In the genomic region with DNA sequence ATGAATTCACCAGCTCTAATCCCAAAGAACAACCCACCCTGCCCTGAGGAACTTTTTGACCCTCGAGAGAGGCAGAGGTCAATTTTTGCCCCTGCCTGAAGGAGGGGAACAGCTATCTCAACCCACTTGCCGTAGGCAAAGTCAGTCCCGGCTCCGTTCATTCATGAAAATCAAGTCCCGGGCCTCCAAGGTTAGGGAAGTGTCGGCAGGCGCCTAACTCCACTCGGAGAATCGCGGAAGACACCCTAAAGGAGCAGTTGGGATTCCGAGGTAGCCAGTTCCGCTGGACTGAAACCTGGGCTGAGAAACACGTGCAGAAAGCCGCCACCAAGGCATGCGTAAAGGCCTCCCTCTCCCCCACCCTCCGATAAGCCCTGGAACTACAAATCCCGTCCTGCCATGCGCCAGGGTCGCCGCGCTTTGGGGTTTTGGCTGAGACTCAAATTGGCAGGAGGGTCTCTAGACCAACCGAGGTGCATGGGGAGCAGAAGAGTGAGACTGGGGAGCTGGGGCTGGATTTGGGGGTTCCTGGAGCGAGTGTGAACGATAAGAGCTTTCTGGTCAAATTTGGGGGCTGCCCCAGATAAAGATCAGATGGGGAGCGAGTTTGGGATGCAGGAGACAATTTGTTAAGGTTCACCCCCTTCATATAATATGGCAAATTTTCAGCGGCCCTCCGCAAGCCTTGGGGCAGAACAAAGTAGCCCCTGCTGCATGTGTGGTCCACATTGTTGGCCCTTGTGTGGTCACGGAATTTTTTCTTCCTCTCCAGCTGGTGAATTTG, we compare ENCODE assay signal across 8 cellular contexts. TPM values are rescaled to one million over a fixed set of nuclear protein-coding genes. Genes with fewer than 3 reads are reported as not detected.
DNase-seq lines count a peak whose midpoint lies in the region; ATAC-seq and TF ChIP-seq lines count a peak whose summit lies in the region.

Gene TNPO2, minus strand, starts transcription at position 290 of the 784 bp plus-strand sequence. CDS start 2,955 bp downstream, outside the sequence.

- peak within 1 kb of the TSS; percentile 82 for H3K4me3 Mint-ChIP-seq in activated naive CD4-positive, alpha-beta T cell treated with anti-CD3 and anti-CD28 coated beads, Interleukin-2, amount 10 ng/mL, durations not matched to agents 7 days and 5 days

- H3K4me3 ChIP-seq in SJCRH30 (peak within 1 kb of the TSS; percentile 78), thymus (ENCODE audit: low read length) (peak within 1 kb of the TSS; percentile 100)

- CTCF ChIA-PET in activated naive CD4-positive, alpha-beta T cell treated with anti-CD3 and anti-CD28 coated beads, Interleukin-2, amount 10 ng/mL, durations not matched to agents 7 days and 5 days (lab: Charles Lee) = interaction anchor here (0.9 to 6.4 kb wide), 3 partner anchors 10 to 37 kb away, joined by 3 to 48 read pairs (median 13); partner anchors contain the start of gene TRIR

- H3K36me3 Mint-ChIP-seq in activated naive CD4-positive, alpha-beta T cell treated with anti-CD3 and anti-CD28 coated beads, Interleukin-2, amount 10 ng/mL, durations not matched to agents 7 days and 5 days = peaks cover 29% of the 10 kb centered on the region

- no peaks in the 10 kb centered on the region for H3K9me3 ChIP-seq in SJCRH30 (replicated peaks)
- no peaks in the 10 kb centered on the region for H3K9me3 ChIP-seq in thymus (ENCODE audit: control insufficient read depth)

- peaks cover 4% of the 10 kb centered on the region for H3K27me3 Mint-ChIP-seq in activated naive CD4-positive, alpha-beta T cell treated with anti-CD3 and anti-CD28 coated beads, Interleukin-2, amount 10 ng/mL, durations not matched to agents 7 days and 5 days

- peak within 1 kb of the TSS; percentile 91 for H3K27ac Mint-ChIP-seq in activated naive CD4-positive, alpha-beta T cell treated with anti-CD3 and anti-CD28 coated beads, Interleukin-2, amount 10 ng/mL, durations not matched to agents 7 days and 5 days

- peaks cover 36% of the 10 kb centered on the region for H3K4me1 Mint-ChIP-seq in activated naive CD4-positive, alpha-beta T cell treated with anti-CD3 and anti-CD28 coated beads, Interleukin-2, amount 10 ng/mL, durations not matched to agents 7 days and 5 days

- ATAC-seq in omental fat pad (ENCODE audit: low FRiP score) = peak; percentile 19
- ATAC-seq in GM21717 (IDR thresholded peaks at IDR 0.05; ENCODE audit: unreplicated experiment) = no peak

- DNase-seq in EH (ENCODE audit: low read depth) = peak; percentile 66
- DNase-seq in LHCN-M2 (ENCODE audit: low read depth) = peak; percentile 65
- DNase-seq in SJCRH30 = peak; percentile 95 to 96
- DNase-seq in activated naive CD4-positive, alpha-beta T cell treated with anti-CD3 and anti-CD28 coated beads, Interleukin-2, amount 10 ng/mL, durations not matched to agents 7 days and 5 days = peak; percentile 85
- no peak for DNase-seq in glomerular endothelial cell (ENCODE audit: extremely low read depth, low read depth, low spot score)
- DNase-seq in omental fat pad (ENCODE audit: low spot score) = no peak

- no peak for TF ChIP-seq CTCF in omental fat pad (IDR thresholded peaks at IDR 0.05)

- no peaks in the 10 kb centered on the region for H3K9me3 Mint-ChIP-seq in activated naive CD4-positive, alpha-beta T cell treated with anti-CD3 and anti-CD28 coated beads, Interleukin-2, amount 10 ng/mL, durations not matched to agents 7 days and 5 days

- H3K4me1 ChIP-seq in SJCRH30 = peaks cover 2% of the 10 kb centered on the region; the same call in 1 of the 2 replicates
- H3K4me1 ChIP-seq in thymus (ENCODE audit: control insufficient read depth, insufficient read depth, low read length) = peaks cover 24% of the 10 kb centered on the region

- H3K27me3 ChIP-seq in SJCRH30 (no peaks in the 10 kb centered on the region), thymus (ENCODE audit: control insufficient read depth, insufficient read depth) (no peaks in the 10 kb centered on the region)

- H3K27ac ChIP-seq in SJCRH30 = peak within 1 kb of the TSS; percentile 84
- peak within 1 kb of the TSS; percentile 58 for H3K27ac ChIP-seq in thymus (ENCODE audit: low read depth)

- peaks cover 14% of the 10 kb centered on the region for H3K36me3 ChIP-seq in SJCRH30
- peaks cover 13% of the 10 kb centered on the region for H3K36me3 ChIP-seq in thymus (ENCODE audit: control insufficient read depth, insufficient read depth)

- WGBS in thymus = 5% methylated on average over 28 of the region's 28 CpGs

RNA-seq across cellular contexts. Expression of gene TNPO2, which starts in this region (rescaled TPM):
- total RNA-seq in LHCN-M2 (2014; rRNA removed) = 41.0 and 56.0 TPM in 2 replicates
- 34.6 TPM for polyA plus RNA-seq in LHCN-M2 (2012)
- 72.4 and 80.9 TPM in 2 replicates for total RNA-seq in SJCRH30 (2014; rRNA removed; shearing (Covaris generic))
- total RNA-seq in glomerular endothelial cell = 56.9 and 60.2 TPM in 2 replicates
- 10 to 100 TPM; 44.8 to 95.4 (median 55.8) TPM for total RNA-seq in omental fat pad
- polyA plus RNA-seq in thymus = 28.3 TPM

Comparison
In these comparisons a context has a peak if more than half of its experiments do, and no peak if none do; other contexts are left out.
1. DNase-seq: peak in EH (single experiment), LHCN-M2 (single experiment), SJCRH30 (2 of 2) and activated naive CD4-positive, alpha-beta T cell treated with anti-CD3 and anti-CD28 coated beads, Interleukin-2, amount 10 ng/mL, durations not matched to agents 7 days and 5 days (single experiment); none in glomerular endothelial cell (single experiment) and omental fat pad (single experiment).